In the genomic region with DNA sequence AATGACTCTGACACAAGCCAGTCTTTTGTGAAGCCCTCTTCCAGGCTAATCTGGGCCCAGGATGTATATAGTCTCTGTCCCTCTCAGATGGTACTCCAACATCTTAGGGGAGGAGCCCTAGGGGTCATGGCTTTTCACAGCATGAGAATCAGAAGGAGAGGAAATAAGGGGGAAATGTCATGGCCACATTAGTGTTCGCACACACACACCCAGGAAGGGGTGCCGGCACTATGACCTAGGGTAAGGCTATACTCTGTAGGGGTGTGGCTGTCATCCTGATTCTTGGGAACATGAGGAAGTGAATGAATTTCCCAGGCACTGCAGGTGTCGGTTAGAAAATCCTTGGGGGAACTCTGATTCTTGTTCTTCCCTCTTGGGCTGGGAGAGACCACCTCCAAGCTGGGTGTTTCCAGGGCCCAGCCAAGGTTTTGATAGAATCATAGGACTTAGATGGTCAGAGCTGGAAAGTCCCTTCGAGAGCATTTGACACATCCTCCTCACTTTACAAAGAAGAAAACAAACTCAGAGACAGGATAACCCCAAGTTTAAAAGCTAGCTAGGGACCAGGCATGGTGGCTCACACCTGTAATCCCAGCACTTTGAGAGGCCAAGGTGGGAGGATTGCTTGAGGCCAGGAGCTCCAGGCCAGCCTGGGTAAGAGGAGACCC, we compare ENCODE assay signal across 17 cellular contexts. TPM values are rescaled to one million over a fixed set of nuclear protein-coding genes. Genes with fewer than 3 reads are reported as not detected.
DNase-seq lines count a peak whose midpoint lies in the region; ATAC-seq, FAIRE-seq and TF ChIP-seq lines count a peak whose summit lies in the region.
"Had no signal": no experiment of that assay in that cellular context is flagged by ENCODE, and none has a peak within 500 bp of the region (broad histone marks: within the 10 kb centered on the region; RNA-seq: fewer than 3 reads in every experiment).

No MANE protein-coding gene starts in this region.

- H3K9me3 Mint-ChIP-seq in CD8-positive, alpha-beta T cell = no peaks in the 10 kb centered on the region
- H3K9me3 Mint-ChIP-seq in activated CD8-positive, alpha-beta T cell treated with anti-CD3 and anti-CD28 coated beads, Interleukin-2, amount 10 ng/mL, durations not matched to agents 7 days and 5 days (ENCODE audit: insufficient read depth) = no peaks in the 10 kb centered on the region
- H3K9me3 Mint-ChIP-seq in H9 = no peaks in the 10 kb centered on the region

- no peak for TF ChIP-seq POLR2A in gastroesophageal sphincter (IDR thresholded peaks at IDR 0.05)

- H4K5ac ChIP-seq in H9 (ENCODE audit: insufficient read length, low read depth, low read length) = no peak overlapping the region

- peaks cover 50% of the 10 kb centered on the region for H3K4me1 Mint-ChIP-seq in CD8-positive, alpha-beta T cell (ENCODE audit: low read depth)
- peaks cover 74% of the 10 kb centered on the region for H3K4me1 Mint-ChIP-seq in activated CD8-positive, alpha-beta T cell treated with anti-CD3 and anti-CD28 coated beads, Interleukin-2, amount 10 ng/mL, durations not matched to agents 7 days and 5 days (ENCODE audit: low read depth)
- H3K4me1 Mint-ChIP-seq in H9 = no peaks in the 10 kb centered on the region

- TF ChIP-seq EP300 in gastroesophageal sphincter (IDR thresholded peaks at IDR 0.05) = no peak

- CTCF ChIA-PET in CD8-positive, alpha-beta T cell (lab: Charles Lee) = no interaction called here
- CTCF ChIA-PET in activated CD8-positive, alpha-beta T cell treated with anti-CD3 and anti-CD28 coated beads, Interleukin-2, amount 10 ng/mL, durations not matched to agents 7 days and 5 days (lab: Charles Lee) = interaction anchor here (1.4 to 2.1 kb wide), 4 partner anchors 9 to 166 kb away, joined by 3 to 8 read pairs (median 5); a partner anchor contains a TSS

- intact Hi-C loops in CD8-positive, alpha-beta T cell (cut with DNase I, micrococcal nuclease) = loop anchor here (2.0 to 5.0 kb wide), 2 partner anchors 22 to 133 kb away; a partner anchor contains a TSS
- intact Hi-C loops in mucosa of descending colon (cut with DNase I, micrococcal nuclease) (no loop called here), aorta (cut with DNase I) (no loop called here)

- peaks cover 21% of the 10 kb centered on the region for H3K4me1 ChIP-seq in CD8-positive, alpha-beta T cell (ENCODE audit: insufficient read depth, low read length)
- no peaks in the 10 kb centered on the region for H3K4me1 ChIP-seq in mucosa of descending colon (ENCODE audit: low read depth)
- no peaks in the 10 kb centered on the region for H3K4me1 ChIP-seq in aorta (ENCODE audit: control insufficient read depth in 1 of 2, insufficient read depth in 2 of 2, low read length in 2 of 2)
- no peaks in the 10 kb centered on the region for H3K4me1 ChIP-seq in H9 (ENCODE audit: insufficient read depth, low read length)
- no peaks in the 10 kb centered on the region for H3K4me1 ChIP-seq in gastroesophageal sphincter
- H3K4me1 ChIP-seq: psoas muscle had no signal

- peak; percentile 31 for FAIRE-seq in GM18507 (lab: Jason Lieb, UNC)
- FAIRE-seq: frontal cortex, H54 had no signal

- H3K18ac ChIP-seq in H9 (ENCODE audit: insufficient read length, low read depth, low read length) = no peak overlapping the region

- no peaks in the 10 kb centered on the region for H3K79me2 ChIP-seq in H9 (ENCODE audit: insufficient read depth, low read length)

- H3K27me3 Mint-ChIP-seq in CD8-positive, alpha-beta T cell (ENCODE audit: low read depth) = no peaks in the 10 kb centered on the region
- no peaks in the 10 kb centered on the region for H3K27me3 Mint-ChIP-seq in activated CD8-positive, alpha-beta T cell treated with anti-CD3 and anti-CD28 coated beads, Interleukin-2, amount 10 ng/mL, durations not matched to agents 7 days and 5 days (ENCODE audit: low read depth)
- H3K27me3 Mint-ChIP-seq in H9 (ENCODE audit: low read depth) = no peaks in the 10 kb centered on the region

- no peak overlapping the region for H3K4ac ChIP-seq in H9 (ENCODE audit: low read depth, low read length)

- H2BK120ac ChIP-seq in H9 (ENCODE audit: low read depth, low read length, poor library complexity, severe bottlenecking) = no peak overlapping the region

- no peak for DNase-seq in CD8-positive, alpha-beta T cell
- no peak for DNase-seq in GM18507 (ENCODE audit: extremely low spot score, insufficient read length, low read depth)
- DNase-seq in activated CD8-positive, alpha-beta T cell treated with anti-CD3 and anti-CD28 coated beads, Interleukin-2, amount 10 ng/mL, durations not matched to agents 7 days and 5 days = no peak
- DNase-seq in mucosa of descending colon = peak in 2 of 3 donors; percentile 42 to 51
- DNase-seq in aorta = no peak
- no peak for DNase-seq in H9
- DNase-seq: amygdala; caudate nucleus; NCI-H748 treated with DMSO at 0.1 percent for 48 hours; psoas muscle; stimulated activated CD4-positive, alpha-beta T cell treated with anti-CD3 and anti-CD28 coated beads, Interleukin-2, amount 100 ng/mL, for 48 hours had no signal

- H2BK15ac ChIP-seq in H9 (ENCODE audit: low read depth, low read length) = no peak overlapping the region

- TF ChIP-seq CTCF in CD8-positive, alpha-beta T cell (IDR thresholded peaks at IDR 0.05) = no peak
- TF ChIP-seq CTCF in mucosa of descending colon (IDR thresholded peaks at IDR 0.05) (no peak), H9 (conservative IDR thresholded peaks at IDR 0.05) (no peak), gastroesophageal sphincter (IDR thresholded peaks at IDR 0.05) (no peak)

- no peaks in the 10 kb centered on the region for H3K23me2 ChIP-seq in H9 (ENCODE audit: insufficient read length, low read depth, low read length, poor library complexity, severe bottlenecking)

- no peak overlapping the region for H4K8ac ChIP-seq in H9 (replicated peaks; ENCODE audit: insufficient read length, low read depth, low read length)

- H3K9me3 ChIP-seq in CD8-positive, alpha-beta T cell (ENCODE audit: low read length) = no peaks in the 10 kb centered on the region
- H3K9me3 ChIP-seq in mucosa of descending colon (no peaks in the 10 kb centered on the region), aorta (ENCODE audit: control insufficient read depth, low read length) (no peaks in the 10 kb centered on the region), H9 (ENCODE audit: control insufficient read depth, low read depth, low read length) (no peaks in the 10 kb centered on the region), gastroesophageal sphincter (no peaks in the 10 kb centered on the region)
- H3K9me3 ChIP-seq: psoas muscle had no signal

- H3K27ac Mint-ChIP-seq in CD8-positive, alpha-beta T cell = no peak overlapping the region
- peak overlapping the region; percentile 66 for H3K27ac Mint-ChIP-seq in activated CD8-positive, alpha-beta T cell treated with anti-CD3 and anti-CD28 coated beads, Interleukin-2, amount 10 ng/mL, durations not matched to agents 7 days and 5 days
- peak overlapping the region in 1 of 3 experiments; percentile 27; a peak in 1 of 7 replicates for H3K27ac Mint-ChIP-seq in H9

- no peak overlapping the region for H3K9ac ChIP-seq in H9 (ENCODE audit: extremely low read depth, insufficient read length, low read length)

- H2AFZ ChIP-seq in H9 (ENCODE audit: low read length) = no peak overlapping the region

- no peaks in the 10 kb centered on the region for H3K36me3 ChIP-seq in CD8-positive, alpha-beta T cell (ENCODE audit: insufficient read depth, low read length)
- H3K36me3 ChIP-seq in mucosa of descending colon (ENCODE audit: low read depth) (no peaks in the 10 kb centered on the region), aorta (ENCODE audit: control insufficient read depth in 1 of 2, insufficient read depth in 2 of 2, low read length in 1 of 2) (no peaks in the 10 kb centered on the region), gastroesophageal sphincter (no peaks in the 10 kb centered on the region)

- no peak overlapping the region for H3K56ac ChIP-seq in H9 (ENCODE audit: insufficient read length, low read depth, low read length)

- no peak overlapping the region for H3K4me3 Mint-ChIP-seq in CD8-positive, alpha-beta T cell
- H3K4me3 Mint-ChIP-seq in activated CD8-positive, alpha-beta T cell treated with anti-CD3 and anti-CD28 coated beads, Interleukin-2, amount 10 ng/mL, durations not matched to agents 7 days and 5 days = no peak overlapping the region
- no peak overlapping the region for H3K4me3 Mint-ChIP-seq in H9

- no peak overlapping the region for H3K23ac ChIP-seq in H9 (ENCODE audit: insufficient read length, low read depth, low read length)

- 93 to 95% methylated on average over 4 of the region's 4 CpGs for WGBS in aorta, 2 donors
- no CpG with 5 or more reads among the region's 4 CpGs for WGBS in H9 (ENCODE audit: extremely low coverage, insufficient read length, low lambda C conversion rate)
- 89% methylated on average over 2 to 3 of the region's 4 CpGs for WGBS in gastroesophageal sphincter (ENCODE audit: low coverage in 1 of 2), 2 donors

- H3K27me3 ChIP-seq in CD8-positive, alpha-beta T cell (ENCODE audit: insufficient read depth, low read length) = no peaks in the 10 kb centered on the region
- H3K27me3 ChIP-seq in aorta (ENCODE audit: control insufficient read depth in 1 of 2, insufficient read depth in 2 of 2, low read length in 1 of 2) (no peaks in the 10 kb centered on the region), H9 (ENCODE audit: insufficient read depth, low read length) (no peaks in the 10 kb centered on the region), gastroesophageal sphincter (peaks cover 9% of the 10 kb centered on the region)

- no peak overlapping the region for H3K27ac ChIP-seq in CD8-positive, alpha-beta T cell (ENCODE audit: low read depth, low read length)
- no peak overlapping the region for H3K27ac ChIP-seq in aorta (ENCODE audit: low read depth in 1 of 2, low read length in 2 of 2)
- H3K27ac ChIP-seq in H9 (ENCODE audit: insufficient read length, low read depth, low read length) = no peak overlapping the region
- H3K27ac ChIP-seq in gastroesophageal sphincter = no peak overlapping the region
- H3K27ac ChIP-seq: psoas muscle, skin epidermis had no signal

- no peak overlapping the region for H3K4me3 ChIP-seq in CD8-positive, alpha-beta T cell (ENCODE audit: low read depth, low read length)
- H3K4me3 ChIP-seq in mucosa of descending colon (no peak overlapping the region), aorta (ENCODE audit: low read length in 2 of 2) (no peak overlapping the region), gastroesophageal sphincter (no peak overlapping the region)
- H3K4me3 ChIP-seq: psoas muscle, skin epidermis had no signal

- H3K14ac ChIP-seq in H9 (ENCODE audit: insufficient read depth, low read length) = no peak overlapping the region

- no peak overlapping the region for H4K91ac ChIP-seq in H9 (ENCODE audit: insufficient read length, low read depth, low read length)

- H3K4me2 ChIP-seq in H9 (ENCODE audit: insufficient read depth, insufficient read length, low read length) = no peak overlapping the region

- POLR2A ChIA-PET in CD8-positive, alpha-beta T cell (lab: Charles Lee) = interaction anchor here (0.6 to 2.9 kb wide), 2 partner anchors 11 to 211 kb away, joined by 3 to 13 read pairs; no protein-coding TSS in a partner anchor
- POLR2A ChIA-PET in activated CD8-positive, alpha-beta T cell treated with anti-CD3 and anti-CD28 coated beads, Interleukin-2, amount 10 ng/mL, durations not matched to agents 7 days and 5 days (lab: Charles Lee) = interaction anchor here (0.7 to 6.9 kb wide), 6 partner anchors 10 to 154 kb away, joined by 3 to 46 read pairs (median 4); a partner anchor contains a TSS

- H4K20me1 ChIP-seq in H9 (ENCODE audit: control insufficient read depth, insufficient read depth, insufficient read length) = no peaks in the 10 kb centered on the region

- H3T11ph ChIP-seq in H9 (ENCODE audit: low read length) = no peak overlapping the region

- no peaks in the 10 kb centered on the region for H3K36me3 Mint-ChIP-seq in CD8-positive, alpha-beta T cell
- H3K36me3 Mint-ChIP-seq in activated CD8-positive, alpha-beta T cell treated with anti-CD3 and anti-CD28 coated beads, Interleukin-2, amount 10 ng/mL, durations not matched to agents 7 days and 5 days (ENCODE audit: low read depth) = peaks cover 25% of the 10 kb centered on the region
- no peaks in the 10 kb centered on the region for H3K36me3 Mint-ChIP-seq in H9 (ENCODE audit: insufficient read depth in 1 of 3, low read depth in 3 of 3)

- H3K79me1 ChIP-seq in H9 (ENCODE audit: insufficient read depth, low read depth, low read length, poor library complexity, severe bottlenecking) = no peaks in the 10 kb centered on the region

- no peak overlapping the region for H2BK20ac ChIP-seq in H9 (ENCODE audit: low read depth, low read length, poor library complexity, severe bottlenecking)

- ATAC-seq in CD8-positive, alpha-beta T cell = peak; percentile 11
- ATAC-seq in activated CD8-positive, alpha-beta T cell treated with anti-CD3 and anti-CD28 coated beads, Interleukin-2, amount 10 ng/mL, durations not matched to agents 7 days and 5 days = peak; percentile 32
- peak; percentile 85 for ATAC-seq in mucosa of descending colon
- ATAC-seq in aorta (ENCODE audit: low FRiP score) = no peak
- no peak for ATAC-seq in gastroesophageal sphincter
- no peak for ATAC-seq in HG03280 (IDR thresholded peaks at IDR 0.05; ENCODE audit: unreplicated experiment)
- ATAC-seq: psoas muscle had no signal

- no peak overlapping the region for H2BK5ac ChIP-seq in H9 (ENCODE audit: insufficient read length, low read length)

- no peak overlapping the region for H2BK12ac ChIP-seq in H9 (ENCODE audit: insufficient read length, low read depth, low read length)

- no peak overlapping the region for H2AK5ac ChIP-seq in H9 (ENCODE audit: insufficient read length, low read length)

RNA-seq across cellular contexts. Expression of a gene that starts 22.0 kb away (rescaled TPM):
- 10 to 100 TPM; 30.6 to 32.6 TPM for total RNA-seq in CD8-positive, alpha-beta T cell
- 10 to 100 TPM; 47.6 to 48.3 TPM for total RNA-seq in activated CD8-positive, alpha-beta T cell treated with anti-CD3 and anti-CD28 coated beads, Interleukin-2, amount 10 ng/mL, durations not matched to agents 7 days and 5 days
- total RNA-seq in mucosa of descending colon (1 to 10 TPM; 2.7 to 7.8 (median 7.7) TPM), aorta (1 to 10 TPM; 1.1 to 1.9 TPM), H9 (2021) (0.11 TPM in 1 of 2 replicates, not detected in the other), gastroesophageal sphincter (under 1 TPM in 3 of 4 donors, not detected in 1; 0.27 to 0.94 (median 0.59) TPM)
- under 1 TPM; 0.13 to 0.67 TPM for polyA plus RNA-seq in aorta
- total RNA-seq: frontal cortex had no signal
- polyA plus RNA-seq: neural cell had no signal

Comparison
In these comparisons a context has a peak if more than half of its experiments do, and no peak if none do; other contexts are left out.
1. ATAC-seq: peak in CD8-positive, alpha-beta T cell (single experiment), activated CD8-positive, alpha-beta T cell treated with anti-CD3 and anti-CD28 coated beads, Interleukin-2, amount 10 ng/mL, durations not matched to agents 7 days and 5 days (single experiment) and mucosa of descending colon (single experiment); none in aorta (single experiment), gastroesophageal sphincter (single experiment) and HG03280 (single experiment).
2. DNase-seq: peak in mucosa of descending colon (2 of 3); none in CD8-positive, alpha-beta T cell (0 of 7), GM18507 (single experiment), activated CD8-positive, alpha-beta T cell treated with anti-CD3 and anti-CD28 coated beads, Interleukin-2, amount 10 ng/mL, durations not matched to agents 7 days and 5 days (single experiment), aorta (0 of 2) and H9 (single experiment).
3. intact Hi-C loops: an anchor here in CD8-positive, alpha-beta T cell (2.0 to 5.0 kb wide); none called in mucosa of descending colon and aorta.